8 cellular contexts compared by ENCODE assay signal in the genomic region with DNA sequence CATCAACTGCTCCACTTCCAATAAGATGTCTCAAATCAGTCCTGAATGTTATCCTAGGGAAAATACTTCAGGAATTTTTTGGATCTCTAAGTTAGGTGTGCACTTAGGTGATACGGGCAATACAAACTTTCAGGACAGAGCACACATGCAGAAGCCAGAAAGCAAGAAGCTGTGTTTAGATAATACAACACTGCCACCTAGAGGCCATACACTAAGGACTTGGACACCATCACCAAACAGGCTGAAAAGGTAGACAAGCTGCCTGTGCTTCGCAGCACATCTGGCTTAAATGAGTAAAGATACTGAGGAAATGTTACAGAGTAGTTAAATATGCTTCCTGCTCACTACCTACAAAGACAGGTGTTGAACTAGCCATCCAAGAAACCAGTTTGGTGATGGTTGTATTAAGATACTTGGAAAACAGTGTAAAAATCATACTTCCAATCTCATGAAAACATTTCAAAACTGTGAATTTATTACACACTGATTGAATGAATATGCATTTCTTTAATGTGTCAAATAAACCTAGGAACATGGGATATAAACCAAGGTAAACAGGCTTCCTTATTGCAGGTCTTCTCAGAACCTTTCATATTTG. TPM values are rescaled to one million over a fixed set of nuclear protein-coding genes. Genes with fewer than 3 reads are reported as not detected.
DNase-seq lines count a peak whose midpoint lies in the region; ATAC-seq, FAIRE-seq and TF ChIP-seq lines count a peak whose summit lies in the region.

No MANE protein-coding gene starts in this region.

- H3K27ac Mint-ChIP-seq in activated naive CD8-positive, alpha-beta T cell treated with anti-CD3 and anti-CD28 coated beads for 36 hours = no peak overlapping the region

- no peak overlapping the region for H3K4me3 Mint-ChIP-seq in activated naive CD8-positive, alpha-beta T cell treated with anti-CD3 and anti-CD28 coated beads for 36 hours

- no peaks in the 10 kb centered on the region for H3K4me1 ChIP-seq in OCI-LY1 (ENCODE audit: insufficient read depth, low read length, severe bottlenecking)
- peaks cover 0 to 19% (median 10%) of the 10 kb centered on the region in 12 donors for H3K4me1 ChIP-seq in heart left ventricle

- no peak overlapping the region for H3K4me3 ChIP-seq in GM12864 (ENCODE audit: low read depth, low read length)
- H3K4me3 ChIP-seq in OCI-LY1 (ENCODE audit: low read depth, low read length, poor library complexity, severe bottlenecking) = no peak overlapping the region
- no peak overlapping the region for H3K4me3 ChIP-seq in heart left ventricle

- H3K27me3 Mint-ChIP-seq in activated naive CD8-positive, alpha-beta T cell treated with anti-CD3 and anti-CD28 coated beads for 36 hours = peaks cover 12% of the 10 kb centered on the region

- peaks cover 4% of the 10 kb centered on the region for H3K4me1 Mint-ChIP-seq in activated naive CD8-positive, alpha-beta T cell treated with anti-CD3 and anti-CD28 coated beads for 36 hours

- TF ChIP-seq POLR2A in heart left ventricle (IDR thresholded peaks at IDR 0.05) = no peak

- H3K4me2 ChIP-seq in OCI-LY1 (ENCODE audit: low read length) = no peak overlapping the region

- H3K9me3 Mint-ChIP-seq in activated naive CD8-positive, alpha-beta T cell treated with anti-CD3 and anti-CD28 coated beads for 36 hours = no peaks in the 10 kb centered on the region

- H2AFZ ChIP-seq in OCI-LY1 (ENCODE audit: low read length) = no peak overlapping the region

- H3K36me3 Mint-ChIP-seq in activated naive CD8-positive, alpha-beta T cell treated with anti-CD3 and anti-CD28 coated beads for 36 hours = peaks cover 2% of the 10 kb centered on the region

- H4K20me1 ChIP-seq in OCI-LY1 (ENCODE audit: insufficient read depth, low read length) = no peaks in the 10 kb centered on the region

- H3K36me3 ChIP-seq in OCI-LY1 (ENCODE audit: insufficient read depth, low read length) (peaks cover 19% of the 10 kb centered on the region), heart left ventricle (peaks cover 0 to 32% (median 26%) of the 10 kb centered on the region in 9 donors)

- intact Hi-C loops in heart left ventricle (cut with DNase I) = loop anchor here (1.0 to 10.0 kb wide), 9 partner anchors 227 to 1241 kb away; a partner anchor contains a TSS

- 0 out of 2 replicates have a peak, but pooled peaks cover 4% of the 10 kb centered on the region for H3K27me3 ChIP-seq in OCI-LY1 (ENCODE audit: insufficient read depth, low read length)
- H3K27me3 ChIP-seq in heart left ventricle = peaks cover 0 to 20% (median 0%) of the 10 kb centered on the region in 9 donors

- H3K9me3 ChIP-seq in OCI-LY1 (ENCODE audit: low read length) = no peaks in the 10 kb centered on the region
- no peaks in the 10 kb centered on the region for H3K9me3 ChIP-seq in heart left ventricle

- H3K27ac ChIP-seq in OCI-LY1 (ENCODE audit: low read depth, low read length, poor library complexity, severe bottlenecking) (no peak overlapping the region), heart left ventricle (no peak overlapping the region)

- no peaks in the 10 kb centered on the region for H3F3A ChIP-seq in OCI-LY1 (ENCODE audit: insufficient read depth, low read length)

- no peaks in the 10 kb centered on the region for H3K9me2 ChIP-seq in OCI-LY1 (ENCODE audit: low read depth, low read length)

- peak; percentile 95 for FAIRE-seq in A204.1 (lab: Jason Lieb, UNC)

- DNase-seq in GM12864 (ENCODE audit: low read depth) (no peak), LHCN-M2 (ENCODE audit: low read depth) (peak; percentile 75), heart left ventricle (peak in 1 of 5 donors; percentile 55), pulmonary artery endothelial cell (ENCODE audit: low read depth, low spot score) (peak; percentile 55)
- DNase-seq in activated naive CD8-positive, alpha-beta T cell treated with anti-CD3 and anti-CD28 coated beads for 36 hours = peak; percentile 31

- no peak overlapping the region for H3K9ac ChIP-seq in OCI-LY1 (ENCODE audit: low read length)

- H3K79me2 ChIP-seq in OCI-LY1 (ENCODE audit: insufficient read depth, low read length) = no peaks in the 10 kb centered on the region

- ATAC-seq in heart left ventricle (peak; percentile 60 to 88 (median 80)), HG02623 (IDR thresholded peaks at IDR 0.05; ENCODE audit: unreplicated experiment) (no peak)

- peak; percentile 71 for TF ChIP-seq CTCF in GM12864 (IDR thresholded peaks at IDR 0.05; ENCODE audit: low read depth, low read length, missing control alignments)
- peak; percentile 85 for TF ChIP-seq CTCF in OCI-LY1 (IDR thresholded peaks at IDR 0.05; ENCODE audit: low read length)
- TF ChIP-seq CTCF in heart left ventricle (IDR thresholded peaks at IDR 0.05) = peak; percentile 64 to 86 (median 80)

- 3 to 12% (median 8%) methylated on average over 2 of the region's 2 CpGs for WGBS in heart left ventricle, 4 donors

RNA-seq across cellular contexts. Expression of a gene that starts 24.2 kb away (rescaled TPM):
- total RNA-seq in LHCN-M2 (2014; rRNA removed) (14.4 and 21.0 TPM in 2 replicates), heart left ventricle (10 to 100 TPM; 14.4 to 32.8 (median 22.3) TPM), pulmonary artery endothelial cell (17.1 and 20.2 TPM in 2 replicates)
- polyA plus RNA-seq in LHCN-M2 (2012) = 29.7 TPM
- total RNA-seq in activated naive CD8-positive, alpha-beta T cell treated with anti-CD3 and anti-CD28 coated beads for 36 hours = 10 to 100 TPM; 10.0 to 10.1 TPM
- 10 to 100 TPM in 1 of 2 donors, 1 to 10 TPM in 1; 8.6 to 30.4 TPM for polyA plus RNA-seq in heart left ventricle

RNA-seq across cellular contexts. Expression of a gene that starts 37.8 kb away (rescaled TPM):
- total RNA-seq in LHCN-M2 (2014; rRNA removed) = 37.3 and 40.5 TPM in 2 replicates
- 12.6 TPM for polyA plus RNA-seq in LHCN-M2 (2012)
- 10 to 100 TPM; 45.6 to 49.1 TPM for total RNA-seq in activated naive CD8-positive, alpha-beta T cell treated with anti-CD3 and anti-CD28 coated beads for 36 hours
- total RNA-seq in heart left ventricle = 10 to 100 TPM in 5 of 9 donors, 1 to 10 TPM in 4; 4.8 to 26.2 (median 11.1) TPM
- polyA plus RNA-seq in heart left ventricle = 10 to 100 TPM in 1 of 2 donors, 1 to 10 TPM in 1; 3.0 to 14.4 TPM
- 12.9 and 15.7 TPM in 2 replicates for total RNA-seq in pulmonary artery endothelial cell

RNA-seq across cellular contexts. Expression of a gene that starts 46.1 kb away (rescaled TPM):
- not detected in 2 replicates for total RNA-seq in LHCN-M2 (2014; rRNA removed)
- polyA plus RNA-seq in LHCN-M2 (2012) = not detected
- not detected for total RNA-seq in activated naive CD8-positive, alpha-beta T cell treated with anti-CD3 and anti-CD28 coated beads for 36 hours
- total RNA-seq in heart left ventricle = not detected
- under 1 TPM in 1 of 2 donors, not detected in 1; 0.11 TPM for polyA plus RNA-seq in heart left ventricle
- total RNA-seq in pulmonary artery endothelial cell = 0.07 TPM in 1 of 2 replicates, not detected in the other
